ENCODE assay signal across 18 cellular contexts in genomic region chr22:18965526-18966421, GRCh38. TPM values are rescaled to one million over a fixed set of nuclear protein-coding genes. Genes with fewer than 3 reads are reported as not detected.
DNase-seq lines count a peak whose midpoint lies in the region; ATAC-seq and TF ChIP-seq lines count a peak whose summit lies in the region.
"Had no signal": no experiment of that assay in that cellular context is flagged by ENCODE, and none has a peak within 500 bp of the region (broad histone marks: within the 10 kb centered on the region; RNA-seq: fewer than 3 reads in every experiment).

No MANE protein-coding gene starts in this region.

- TF ChIP-seq CTCF in glutamatergic neuron (IDR thresholded peaks at IDR 0.05; ENCODE audit: partially characterized antibody, unreplicated experiment) (no peak), osteoblast (IDR thresholded peaks at IDR 0.05; ENCODE audit: extremely low read depth, low read depth, low read length) (no peak)

- H3K9me3 ChIP-seq in BLaER1 (no peaks in the 10 kb centered on the region), osteoblast (ENCODE audit: low read depth, low read length) (no peaks in the 10 kb centered on the region)
- H3K9me3 ChIP-seq in BLaER1 treated with 17β-estradiol and CSF1 and Interleukin-3, amounts not matched to agents 10 nM and 100 nM (replicated peaks in 1 of 11), result no peaks in the 10 kb centered on the region
- H3K9me3 ChIP-seq: Caco-2, HAP-1 had no signal

- H3K27ac Mint-ChIP-seq in glutamatergic neuron (ENCODE audit: unreplicated experiment), result peak overlapping the region; percentile 22
- H3K27ac Mint-ChIP-seq: CD4-positive, alpha-beta T cell had no signal

- H3K36me3 Mint-ChIP-seq in glutamatergic neuron (ENCODE audit: unreplicated experiment), result no peaks in the 10 kb centered on the region

- no peak for ATAC-seq in HG02642 (IDR thresholded peaks at IDR 0.05; ENCODE audit: poor library complexity, unreplicated experiment)

- peaks cover 7% of the 10 kb centered on the region for H3K9me3 Mint-ChIP-seq in glutamatergic neuron (ENCODE audit: unreplicated experiment)
- H3K9me3 Mint-ChIP-seq: CD4-positive, alpha-beta T cell had no signal

- H3K27me3 Mint-ChIP-seq in glutamatergic neuron (ENCODE audit: unreplicated experiment), result peaks cover 12% of the 10 kb centered on the region

- no peaks in the 10 kb centered on the region for H3K79me2 ChIP-seq in osteoblast (ENCODE audit: insufficient read depth, low read length)

- no peak overlapping the region for H3K9ac ChIP-seq in BLaER1
- H3K9ac ChIP-seq in BLaER1 treated with 17β-estradiol and CSF1 and Interleukin-3, amounts not matched to agents 10 nM and 100 nM, result no peak overlapping the region

- H3K36me3 ChIP-seq in BLaER1, result no peaks in the 10 kb centered on the region
- H3K36me3 ChIP-seq in BLaER1 treated with 17β-estradiol and CSF1 and Interleukin-3, amounts not matched to agents 10 nM and 100 nM, result no peaks in the 10 kb centered on the region
- no peaks in the 10 kb centered on the region for H3K36me3 ChIP-seq in osteoblast (ENCODE audit: insufficient read depth, low read length)
- H3K36me3 ChIP-seq: HAP-1 had no signal

- peaks cover 13% of the 10 kb centered on the region for H3K4me1 Mint-ChIP-seq in glutamatergic neuron (ENCODE audit: low read depth, unreplicated experiment)

- H3K4me3 ChIP-seq in BLaER1, result no peak overlapping the region
- H3K4me3 ChIP-seq in BLaER1 treated with 17β-estradiol and CSF1 and Interleukin-3, amounts not matched to agents 10 nM and 100 nM, result no peak overlapping the region
- no peak overlapping the region for H3K4me3 ChIP-seq in osteoblast (ENCODE audit: insufficient read depth, low read length)
- H3K4me3 ChIP-seq: HAP-1 had no signal

- H4K20me1 ChIP-seq in BLaER1, result no peaks in the 10 kb centered on the region
- H4K20me1 ChIP-seq in BLaER1 treated with 17β-estradiol and CSF1 and Interleukin-3, amounts not matched to agents 10 nM and 100 nM, result peaks cover 0 to 9% (median 0%) of the 10 kb centered on the region in 11 experiments; a peak in 2 of 22 replicates
- H4K20me1 ChIP-seq in osteoblast (ENCODE audit: insufficient read depth, low read length), result no peaks in the 10 kb centered on the region

- peaks cover 14% of the 10 kb centered on the region for H3K27me3 ChIP-seq in BLaER1
- H3K27me3 ChIP-seq in BLaER1 treated with 17β-estradiol and CSF1 and Interleukin-3, amounts not matched to agents 10 nM and 100 nM, result peaks cover 12 to 17% (median 14%) of the 10 kb centered on the region in 11 experiments
- peaks cover 6% of the 10 kb centered on the region for H3K27me3 ChIP-seq in osteoblast (ENCODE audit: insufficient read depth, low read length)

- H3K4me3 Mint-ChIP-seq in glutamatergic neuron (ENCODE audit: unreplicated experiment), result no peak overlapping the region
- H3K4me3 Mint-ChIP-seq: CD4-positive, alpha-beta T cell had no signal

- H3K4me1 ChIP-seq in BLaER1 (peaks cover 36% of the 10 kb centered on the region), osteoblast (ENCODE audit: insufficient read depth, low read length) (no peaks in the 10 kb centered on the region)
- H3K4me1 ChIP-seq in BLaER1 treated with 17β-estradiol and CSF1 and Interleukin-3, amounts not matched to agents 10 nM and 100 nM, result peaks cover 19 to 40% (median 30%) of the 10 kb centered on the region in 10 experiments
- H3K4me1 ChIP-seq: Caco-2 had no signal

- 0 out of 2 replicates have a peak overlapping the region, but pooled peaks have one; percentile 51 for H3K27ac ChIP-seq in BLaER1
- no peak overlapping the region for H3K27ac ChIP-seq in BLaER1 treated with 17β-estradiol and CSF1 and Interleukin-3, amounts not matched to agents 10 nM and 100 nM
- H3K27ac ChIP-seq in osteoblast (ENCODE audit: low read depth, low read length), result no peak overlapping the region

- H3K4me2 ChIP-seq in BLaER1, result peak overlapping the region; percentile 83
- peak overlapping the region; percentile 18 to 82 (median 67); a peak in 19 of 22 replicates for H3K4me2 ChIP-seq in BLaER1 treated with 17β-estradiol and CSF1 and Interleukin-3, amounts not matched to agents 10 nM and 100 nM
- H3K4me2 ChIP-seq in osteoblast (ENCODE audit: insufficient read depth, low read length), result no peak overlapping the region

- no peak overlapping the region for H2AFZ ChIP-seq in osteoblast (ENCODE audit: low read length)

- DNase-seq in glutamatergic neuron (no peak), osteoblast (ENCODE audit: insufficient read length, low spot score, missing footprints) (peak; percentile 48), UCSD-AML1 (lab: John Stamatoyannopoulos, UW; ENCODE audit: unreplicated experiment) (no peak), SIG-M5 (lab: John Stamatoyannopoulos, UW) (no peak), 8988T (no peak)
- DNase-seq: AML-193; CD4-positive, alpha-beta T cell; DMS153; GDM1; NCI-H1092 treated with DMSO at 0.1 percent for 48 hours; NCI-H774 had no signal

RNA-seq across cellular contexts. Expression of gene PRODH, which starts 29.7 kb away (rescaled TPM):
- total RNA-seq in glutamatergic neuron (ENCODE audit: unreplicated experiment) (4.0 TPM), osteoblast (under 0.01 TPM in 1 of 2 replicates, not detected in the other)
- total RNA-seq: CD4-positive, alpha-beta T cell; LHCN-M2; RPMI7951 had no signal

RNA-seq across cellular contexts. Expression of gene DGCR6, which starts 59.7 kb away (rescaled TPM):
- total RNA-seq in glutamatergic neuron (ENCODE audit: unreplicated experiment), result 11.7 TPM
- total RNA-seq in osteoblast, result 0.59 and 1.1 TPM in 2 replicates
